ENCODE assay signal across 8 cellular contexts in the genomic region with DNA sequence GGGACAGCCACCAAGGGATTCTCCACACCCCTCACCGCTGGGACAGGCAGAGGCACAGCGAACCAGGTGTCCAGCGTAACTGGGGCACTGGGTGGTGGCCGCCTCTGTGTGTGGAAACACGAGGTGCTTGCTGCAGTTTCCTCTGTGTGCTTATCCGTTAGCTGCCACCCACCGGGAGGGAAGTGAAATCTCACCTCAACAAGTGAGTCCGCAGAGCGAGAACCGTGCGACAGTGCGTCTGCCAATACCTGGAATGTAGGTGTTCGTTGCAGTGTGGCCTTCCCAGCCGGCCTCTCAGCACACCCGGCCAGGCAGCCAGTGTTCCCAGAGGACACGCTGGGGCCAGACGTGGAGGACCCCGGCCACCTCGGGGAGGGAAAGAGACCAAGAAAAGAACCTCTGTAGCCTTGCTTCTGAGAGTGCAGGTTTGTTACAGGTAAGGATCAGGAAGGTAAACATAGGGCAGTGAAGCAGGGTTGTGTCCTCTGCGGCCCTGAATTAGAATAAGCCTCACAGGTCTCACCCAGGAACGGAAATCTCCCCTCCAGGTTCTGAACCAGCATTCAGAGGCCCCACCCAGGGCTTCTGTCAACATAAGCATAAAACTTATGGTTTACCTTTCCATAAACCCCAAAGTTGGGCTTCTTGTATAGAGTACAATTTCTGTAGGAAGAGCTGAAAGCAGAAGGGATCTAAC. TPM values are rescaled to one million over a fixed set of nuclear protein-coding genes. Genes with fewer than 3 reads are reported as not detected.
DNase-seq lines count a peak whose midpoint lies in the region; ATAC-seq and TF ChIP-seq lines count a peak whose summit lies in the region.

No MANE protein-coding gene starts in this region.

- peak overlapping the region; percentile 53; the same call in 1 of the 2 replicates for H3K27ac ChIP-seq in VCaP
- H3K27ac ChIP-seq in neural progenitor cell, result no peak overlapping the region

- no peaks in the 10 kb centered on the region for H3K9me3 ChIP-seq in neural progenitor cell (ENCODE audit: low read depth)

- ATAC-seq in GM18861 (IDR thresholded peaks at IDR 0.05; ENCODE audit: unreplicated experiment) (peak; percentile 48), HG03469 (IDR thresholded peaks at IDR 0.05; ENCODE audit: unreplicated experiment) (no peak)
- peak; percentile 32 for ATAC-seq in central memory CD8-positive, alpha-beta T cell (replicated peaks; ENCODE audit: extremely low read depth, poor library complexity, severe bottlenecking)

- no peaks in the 10 kb centered on the region for H3K36me3 ChIP-seq in neural progenitor cell

- H3K36me3 Mint-ChIP-seq in central memory CD8-positive, alpha-beta T cell (ENCODE audit: insufficient read depth), result no peaks in the 10 kb centered on the region
- H3K36me3 Mint-ChIP-seq in neural progenitor cell, result no peaks in the 10 kb centered on the region

- H3K27ac Mint-ChIP-seq in central memory CD8-positive, alpha-beta T cell (ENCODE audit: low read depth), result no peak overlapping the region
- no peak overlapping the region for H3K27ac Mint-ChIP-seq in neural progenitor cell

- H3K4me3 Mint-ChIP-seq in central memory CD8-positive, alpha-beta T cell, result peak overlapping the region; percentile 46
- H3K4me3 Mint-ChIP-seq in neural progenitor cell, result no peak overlapping the region

- DNase-seq in central memory CD8-positive, alpha-beta T cell (ENCODE audit: low spot score in 2 of 2), result no peak
- DNase-seq in stimulated activated CD4-positive, alpha-beta T cell treated with anti-CD3 and anti-CD28 coated beads, Interleukin-2, amount 100 ng/mL, for 24 hours, result peak; percentile 31 to 44
- DNase-seq in SIG-M5 treated with dmso at 0.1 percent for 504 hours (lab: John Stamatoyannopoulos, UW; ENCODE audit: unreplicated experiment) (no peak), cerebellar nuclear complex (lab: John Stamatoyannopoulos, UW) (no peak), neural progenitor cell (ENCODE audit: low spot score) (no peak)

- peaks cover 11% of the 10 kb centered on the region for H3K4me1 ChIP-seq in neural progenitor cell

- no peaks in the 10 kb centered on the region for H3K27me3 ChIP-seq in neural progenitor cell

- no peak overlapping the region for H3K9ac ChIP-seq in neural progenitor cell

- H4K20me1 ChIP-seq in neural progenitor cell (ENCODE audit: low read depth), result no peaks in the 10 kb centered on the region

- H3K9me3 Mint-ChIP-seq in central memory CD8-positive, alpha-beta T cell, result no peaks in the 10 kb centered on the region
- peaks cover 2% of the 10 kb centered on the region for H3K9me3 Mint-ChIP-seq in neural progenitor cell

- H3K79me2 ChIP-seq in neural progenitor cell (ENCODE audit: low read depth), result no peaks in the 10 kb centered on the region

- no peak overlapping the region for H3K4me3 ChIP-seq in neural progenitor cell

- H2AFZ ChIP-seq in neural progenitor cell (replicated peaks), result no peak overlapping the region

- TF ChIP-seq CTCF in VCaP (conservative IDR thresholded peaks at IDR 0.05) (no peak), neural progenitor cell (IDR thresholded peaks at IDR 0.05) (no peak)

- H3K27me3 Mint-ChIP-seq in central memory CD8-positive, alpha-beta T cell, result peaks cover 52% of the 10 kb centered on the region
- peaks cover 4% of the 10 kb centered on the region for H3K27me3 Mint-ChIP-seq in neural progenitor cell (ENCODE audit: insufficient read depth, low read depth)

- no peak overlapping the region for H3K4me2 ChIP-seq in neural progenitor cell

- H3K4me1 Mint-ChIP-seq in central memory CD8-positive, alpha-beta T cell, result peaks cover 26% of the 10 kb centered on the region
- peaks cover 5% of the 10 kb centered on the region for H3K4me1 Mint-ChIP-seq in neural progenitor cell

- H3F3A ChIP-seq in neural progenitor cell (ENCODE audit: low read depth), result peaks cover 7% of the 10 kb centered on the region

RNA-seq across cellular contexts. Expression of gene BCL2L14, which starts 1.5 kb away (rescaled TPM):
- not detected in 2 replicates for total RNA-seq in neural progenitor cell (ENCODE audit: low replicate concordance)

Comparison
In these comparisons a context has a peak if more than half of its experiments do, and no peak if none do; other contexts are left out.
1. DNase-seq: peak in stimulated activated CD4-positive, alpha-beta T cell treated with anti-CD3 and anti-CD28 coated beads, Interleukin-2, amount 100 ng/mL, for 24 hours (2 of 2); none in central memory CD8-positive, alpha-beta T cell (0 of 2), SIG-M5 treated with dmso at 0.1 percent for 504 hours (single experiment), cerebellar nuclear complex (0 of 2) and neural progenitor cell (single experiment).